10 cellular contexts compared by ENCODE assay signal in genomic region chr18:10726198-10727068, GRCh38.
DNase-seq lines count a peak whose midpoint lies in the region; ATAC-seq and TF ChIP-seq lines count a peak whose summit lies in the region.
"Had no signal": no experiment of that assay in that cellular context is flagged by ENCODE, and none has a peak within 500 bp of the region (broad histone marks: within the 10 kb centered on the region; RNA-seq: fewer than 3 reads in every experiment).

No MANE protein-coding gene starts in this region.

- ATAC-seq in activated naive CD8-positive, alpha-beta T cell treated with anti-CD3 and anti-CD28 coated beads, Interleukin-2, amount 50 U/mL, for 24 hours = peak; percentile 33
- no peak for ATAC-seq in GM19023 (IDR thresholded peaks at IDR 0.05; ENCODE audit: unreplicated experiment)

- peaks cover 8 to 24% (median 23%) of the 10 kb centered on the region in 3 donors for H3K27me3 Mint-ChIP-seq in CD14-positive monocyte (ENCODE audit: low read depth in 3 of 3)
- H3K27me3 Mint-ChIP-seq in activated naive CD8-positive, alpha-beta T cell treated with anti-CD3 and anti-CD28 coated beads, Interleukin-2, amount 50 U/mL, for 24 hours = peaks cover 19% of the 10 kb centered on the region

- intact Hi-C loops in CD14-positive monocyte (cut with micrococcal nuclease) = no loop called here

- H3K36me3 Mint-ChIP-seq in CD14-positive monocyte = no peaks in the 10 kb centered on the region
- no peaks in the 10 kb centered on the region for H3K36me3 Mint-ChIP-seq in activated naive CD8-positive, alpha-beta T cell treated with anti-CD3 and anti-CD28 coated beads, Interleukin-2, amount 50 U/mL, for 24 hours (ENCODE audit: low read depth)

- DNase-seq in CD14-positive monocyte (ENCODE audit: low spot score) (no peak), NCI-H1092 (lab: John Stamatoyannopoulos, UW) (peak; percentile 75), left kidney (ENCODE audit: low read depth, low spot score) (peak; percentile 66), ecto neural progenitor cell (ENCODE audit: low spot score) (no peak), HCEC 1CT (no peak), SK-N-DZ (ENCODE audit: low spot score) (no peak)
- DNase-seq in activated naive CD8-positive, alpha-beta T cell treated with anti-CD3 and anti-CD28 coated beads, Interleukin-2, amount 50 U/mL, for 24 hours = no peak
- DNase-seq: activated CD8-positive, alpha-beta memory T cell treated with anti-CD3 and anti-CD28 coated beads, Interleukin-2, amount 50 U/mL, for 4 hours; NCI-H1048 had no signal

- H3K9me3 Mint-ChIP-seq in CD14-positive monocyte = peaks cover 0 to 5% (median 0%) of the 10 kb centered on the region in 7 donors
- H3K9me3 Mint-ChIP-seq in activated naive CD8-positive, alpha-beta T cell treated with anti-CD3 and anti-CD28 coated beads, Interleukin-2, amount 50 U/mL, for 24 hours = no peaks in the 10 kb centered on the region

- TF ChIP-seq CTCF in CD14-positive monocyte (IDR thresholded peaks at IDR 0.05) = no peak

- H3K4me3 Mint-ChIP-seq in CD14-positive monocyte = peak overlapping the region; percentile 60 to 77
- H3K4me3 Mint-ChIP-seq in activated naive CD8-positive, alpha-beta T cell treated with anti-CD3 and anti-CD28 coated beads, Interleukin-2, amount 50 U/mL, for 24 hours = no peak overlapping the region

- H3K27ac Mint-ChIP-seq in CD14-positive monocyte = no peak overlapping the region
- no peak overlapping the region for H3K27ac Mint-ChIP-seq in activated naive CD8-positive, alpha-beta T cell treated with anti-CD3 and anti-CD28 coated beads, Interleukin-2, amount 50 U/mL, for 24 hours

- peaks cover 4% of the 10 kb centered on the region for H3K4me1 Mint-ChIP-seq in CD14-positive monocyte
- H3K4me1 Mint-ChIP-seq in activated naive CD8-positive, alpha-beta T cell treated with anti-CD3 and anti-CD28 coated beads, Interleukin-2, amount 50 U/mL, for 24 hours = peaks cover 3% of the 10 kb centered on the region

Comparison
In these comparisons a context has a peak if more than half of its experiments do, and no peak if none do; other contexts are left out.
1. DNase-seq: peak in NCI-H1092 (single experiment) and left kidney (single experiment); none in CD14-positive monocyte (single experiment), activated naive CD8-positive, alpha-beta T cell treated with anti-CD3 and anti-CD28 coated beads, Interleukin-2, amount 50 U/mL, for 24 hours (single experiment), ecto neural progenitor cell (single experiment), HCEC 1CT (single experiment) and SK-N-DZ (single experiment).